ENCODE assay signal across 12 cellular contexts in the genomic region with DNA sequence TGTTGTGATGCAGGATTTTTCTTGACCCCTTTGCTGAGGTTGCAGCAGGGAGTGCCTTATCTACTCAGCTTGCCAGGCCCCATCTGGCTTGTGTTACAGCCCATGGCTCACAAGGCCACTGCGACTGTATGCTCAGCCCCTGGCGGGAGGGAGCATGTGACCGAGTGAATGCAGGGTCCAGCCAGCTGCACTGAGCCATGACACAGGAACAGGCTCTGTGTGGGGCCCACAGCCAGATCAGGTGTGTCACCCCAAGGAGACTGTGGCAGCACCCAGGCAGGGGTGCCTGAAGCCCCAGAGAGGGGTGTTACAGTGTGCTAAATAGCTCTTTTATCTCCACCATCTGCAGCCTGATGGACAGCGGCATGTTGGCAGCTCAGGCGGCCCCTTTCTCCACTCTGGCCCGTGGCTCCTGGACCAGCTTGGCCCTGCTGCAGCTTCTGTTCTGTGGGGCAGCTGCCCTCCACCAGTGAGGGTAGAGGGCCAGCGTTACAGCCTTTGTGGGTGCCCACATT. TPM values are rescaled to one million over a fixed set of nuclear protein-coding genes. Genes with fewer than 3 reads are reported as not detected.
DNase-seq lines count a peak whose midpoint lies in the region; ATAC-seq and TF ChIP-seq lines count a peak whose summit lies in the region.
"Had no signal": no experiment of that assay in that cellular context is flagged by ENCODE, and none has a peak within 500 bp of the region (broad histone marks: within the 10 kb centered on the region; RNA-seq: fewer than 3 reads in every experiment).

No MANE protein-coding gene starts in this region.

- peaks cover 23% of the 10 kb centered on the region for H3K4me1 Mint-ChIP-seq in activated CD8-positive, alpha-beta memory T cell treated with anti-CD3 and anti-CD28 coated beads, Interleukin-2, amount 10 ng/mL, durations not matched to agents 7 days and 5 days
- peaks cover 19% of the 10 kb centered on the region for H3K4me1 Mint-ChIP-seq in glutamatergic neuron (ENCODE audit: low read depth, unreplicated experiment)
- peaks cover 20% of the 10 kb centered on the region for H3K4me1 Mint-ChIP-seq in activated naive CD8-positive, alpha-beta T cell treated with anti-CD3 and anti-CD28 coated beads, Interleukin-2, amount 50 U/mL, for 24 hours

- H3K4me3 ChIP-seq in gastroesophageal sphincter (no peak overlapping the region), transverse colon (no peak overlapping the region)

- H3K27ac ChIP-seq in gastroesophageal sphincter = no peak overlapping the region
- H3K27ac ChIP-seq in transverse colon = no peak overlapping the region

- no peak overlapping the region for H3K4me3 Mint-ChIP-seq in activated CD8-positive, alpha-beta memory T cell treated with anti-CD3 and anti-CD28 coated beads, Interleukin-2, amount 10 ng/mL, durations not matched to agents 7 days and 5 days
- no peak overlapping the region for H3K4me3 Mint-ChIP-seq in glutamatergic neuron (ENCODE audit: unreplicated experiment)
- H3K4me3 Mint-ChIP-seq in activated naive CD8-positive, alpha-beta T cell treated with anti-CD3 and anti-CD28 coated beads, Interleukin-2, amount 50 U/mL, for 24 hours = no peak overlapping the region
- H3K4me3 Mint-ChIP-seq: activated naive CD8-positive, alpha-beta T cell treated with anti-CD3 and anti-CD28 coated beads for 36 hours had no signal

- TF ChIP-seq POLR2A in gastroesophageal sphincter (IDR thresholded peaks at IDR 0.05) = no peak
- no peak for TF ChIP-seq POLR2A in transverse colon (IDR thresholded peaks at IDR 0.05)

- H3K4me1 ChIP-seq in gastroesophageal sphincter (peaks cover 0 to 38% (median 4%) of the 10 kb centered on the region in 3 donors), transverse colon (peaks cover 0 to 20% (median 16%) of the 10 kb centered on the region in 4 donors)

- no peaks in the 10 kb centered on the region for H3K27me3 ChIP-seq in gastroesophageal sphincter
- no peaks in the 10 kb centered on the region for H3K27me3 ChIP-seq in transverse colon

- no peaks in the 10 kb centered on the region for H3K27me3 Mint-ChIP-seq in activated CD8-positive, alpha-beta memory T cell treated with anti-CD3 and anti-CD28 coated beads, Interleukin-2, amount 10 ng/mL, durations not matched to agents 7 days and 5 days
- H3K27me3 Mint-ChIP-seq in glutamatergic neuron (ENCODE audit: unreplicated experiment) = peaks cover 4% of the 10 kb centered on the region
- H3K27me3 Mint-ChIP-seq in activated naive CD8-positive, alpha-beta T cell treated with anti-CD3 and anti-CD28 coated beads, Interleukin-2, amount 50 U/mL, for 24 hours = no peaks in the 10 kb centered on the region
- H3K27me3 Mint-ChIP-seq: activated naive CD8-positive, alpha-beta T cell treated with anti-CD3 and anti-CD28 coated beads for 36 hours had no signal

- 90% methylated on average over 2 of the region's 7 CpGs; no CpG with 5 or more reads in 1 of the 2 donors for WGBS in gastroesophageal sphincter (ENCODE audit: low coverage in 1 of 2), 2 donors
- 86% methylated on average over 7 of the region's 7 CpGs; no CpG with 5 or more reads in 1 of the 2 donors for WGBS in transverse colon (ENCODE audit: low coverage in 1 of 2), 2 donors

- H3K9me3 Mint-ChIP-seq in activated CD8-positive, alpha-beta memory T cell treated with anti-CD3 and anti-CD28 coated beads, Interleukin-2, amount 10 ng/mL, durations not matched to agents 7 days and 5 days (ENCODE audit: low read depth) = no peaks in the 10 kb centered on the region
- H3K9me3 Mint-ChIP-seq in glutamatergic neuron (ENCODE audit: unreplicated experiment) = peaks cover 3% of the 10 kb centered on the region
- no peaks in the 10 kb centered on the region for H3K9me3 Mint-ChIP-seq in activated naive CD8-positive, alpha-beta T cell treated with anti-CD3 and anti-CD28 coated beads, Interleukin-2, amount 50 U/mL, for 24 hours
- H3K9me3 Mint-ChIP-seq: activated naive CD8-positive, alpha-beta T cell treated with anti-CD3 and anti-CD28 coated beads for 36 hours had no signal

- no peak for ATAC-seq in activated CD8-positive, alpha-beta memory T cell treated with anti-CD3 and anti-CD28 coated beads, Interleukin-2, amount 10 ng/mL, durations not matched to agents 7 days and 5 days
- no peak for ATAC-seq in activated naive CD8-positive, alpha-beta T cell treated with anti-CD3 and anti-CD28 coated beads, Interleukin-2, amount 50 U/mL, for 24 hours
- ATAC-seq in gastroesophageal sphincter (no peak), sciatic nerve (no peak)

- DNase-seq in activated CD8-positive, alpha-beta memory T cell treated with anti-CD3 and anti-CD28 coated beads, Interleukin-2, amount 10 ng/mL, durations not matched to agents 7 days and 5 days = peak; percentile 19
- DNase-seq in activated CD8-positive, alpha-beta memory T cell treated with anti-CD3 and anti-CD28 coated beads, Interleukin-2, amount 50 U/mL, for 4 hours = no peak
- DNase-seq in glutamatergic neuron = peak; percentile 71
- peak; percentile 81 for DNase-seq in myocyte (ENCODE audit: low read depth)
- DNase-seq in activated naive CD8-positive, alpha-beta T cell treated with anti-CD3 and anti-CD28 coated beads, Interleukin-2, amount 50 U/mL, for 24 hours = no peak
- no peak for DNase-seq in transverse colon
- DNase-seq in sciatic nerve (ENCODE audit: low spot score) = no peak
- DNase-seq: activated naive CD8-positive, alpha-beta T cell treated with anti-CD3 and anti-CD28 coated beads for 36 hours; effector CD4-positive, alpha-beta T cell; NCI-H1436; stimulated activated naive CD4-positive, alpha-beta T cell had no signal

- TF ChIP-seq EP300 in gastroesophageal sphincter (IDR thresholded peaks at IDR 0.05) (no peak), transverse colon (IDR thresholded peaks at IDR 0.05; ENCODE audit: low read depth) (no peak)

- no peaks in the 10 kb centered on the region for H3K36me3 Mint-ChIP-seq in activated CD8-positive, alpha-beta memory T cell treated with anti-CD3 and anti-CD28 coated beads, Interleukin-2, amount 10 ng/mL, durations not matched to agents 7 days and 5 days
- no peaks in the 10 kb centered on the region for H3K36me3 Mint-ChIP-seq in glutamatergic neuron (ENCODE audit: unreplicated experiment)
- H3K36me3 Mint-ChIP-seq in activated naive CD8-positive, alpha-beta T cell treated with anti-CD3 and anti-CD28 coated beads, Interleukin-2, amount 50 U/mL, for 24 hours (ENCODE audit: low read depth) = no peaks in the 10 kb centered on the region
- H3K36me3 Mint-ChIP-seq: activated naive CD8-positive, alpha-beta T cell treated with anti-CD3 and anti-CD28 coated beads for 36 hours had no signal

- H3K27ac Mint-ChIP-seq in activated CD8-positive, alpha-beta memory T cell treated with anti-CD3 and anti-CD28 coated beads, Interleukin-2, amount 10 ng/mL, durations not matched to agents 7 days and 5 days = no peak overlapping the region
- peak overlapping the region; percentile 41 for H3K27ac Mint-ChIP-seq in glutamatergic neuron (ENCODE audit: unreplicated experiment)
- H3K27ac Mint-ChIP-seq in activated naive CD8-positive, alpha-beta T cell treated with anti-CD3 and anti-CD28 coated beads, Interleukin-2, amount 50 U/mL, for 24 hours = no peak overlapping the region
- H3K27ac Mint-ChIP-seq: activated naive CD8-positive, alpha-beta T cell treated with anti-CD3 and anti-CD28 coated beads for 36 hours had no signal

- H3K36me3 ChIP-seq in gastroesophageal sphincter (peaks cover 0 to under 1% of the 10 kb centered on the region in 2 donors), transverse colon (no peaks in the 10 kb centered on the region)

- H3K9me3 ChIP-seq in gastroesophageal sphincter (no peaks in the 10 kb centered on the region), transverse colon (no peaks in the 10 kb centered on the region)

- TF ChIP-seq CTCF in glutamatergic neuron (IDR thresholded peaks at IDR 0.05; ENCODE audit: partially characterized antibody, unreplicated experiment) = no peak
- no peak for TF ChIP-seq CTCF in gastroesophageal sphincter (IDR thresholded peaks at IDR 0.05)
- no peak for TF ChIP-seq CTCF in transverse colon (IDR thresholded peaks at IDR 0.05)

- in situ Hi-C loops in transverse colon (cut with MboI; ENCODE audit: low pct_ligation_motif_present in 1 of 4, low pct_unique_long_range_greater_than_20kb in 1 of 4, low sequenced_read_pairs in 3 of 4) = loop anchor here in 1 of 4 donors (25.0 kb wide), 1 partner anchor 354 kb away; no protein-coding TSS in a partner anchor

- CTCF ChIA-PET in activated CD8-positive, alpha-beta memory T cell treated with anti-CD3 and anti-CD28 coated beads, Interleukin-2, amount 10 ng/mL, durations not matched to agents 7 days and 5 days (lab: Charles Lee) = interaction anchor here (1.1 to 1.4 kb wide), 3 partner anchors 10 to 74 kb away, joined by 3 to 4 read pairs (median 3); no protein-coding TSS in a partner anchor

- intact Hi-C loops in transverse colon (cut with DNase I; ENCODE audit: low total_unique reads) = no loop called here
- intact Hi-C loops in sciatic nerve (cut with DNase I) = no loop called here

RNA-seq across cellular contexts. Expression of gene PCBD1, which starts 2.6 kb away (rescaled TPM):
- 10 to 100 TPM; 37.1 to 38.4 TPM for total RNA-seq in activated CD8-positive, alpha-beta memory T cell treated with anti-CD3 and anti-CD28 coated beads, Interleukin-2, amount 10 ng/mL, durations not matched to agents 7 days and 5 days
- total RNA-seq in glutamatergic neuron (ENCODE audit: unreplicated experiment) (29.1 TPM), myocyte (53.2 and 58.8 TPM in 2 replicates), gastroesophageal sphincter (100 to 1,000 TPM in 1 of 4 donors, 10 to 100 TPM in 3; 63.4 to 102 (median 74.0) TPM), transverse colon (10 to 100 TPM; 21.7 to 69.6 (median 44.8) TPM), sciatic nerve (41.1 TPM)
- polyA plus RNA-seq in myocyte (2012) = 76.5 TPM

Comparison
In these comparisons a context has a peak if more than half of its experiments do, and no peak if none do; other contexts are left out.
1. DNase-seq: peak in activated CD8-positive, alpha-beta memory T cell treated with anti-CD3 and anti-CD28 coated beads, Interleukin-2, amount 10 ng/mL, durations not matched to agents 7 days and 5 days (single experiment), glutamatergic neuron (single experiment) and myocyte (single experiment); none in activated CD8-positive, alpha-beta memory T cell treated with anti-CD3 and anti-CD28 coated beads, Interleukin-2, amount 50 U/mL, for 4 hours (single experiment), activated naive CD8-positive, alpha-beta T cell treated with anti-CD3 and anti-CD28 coated beads, Interleukin-2, amount 50 U/mL, for 24 hours (single experiment), transverse colon (single experiment) and sciatic nerve (single experiment).